ENCODE assay signal across 21 cellular contexts in genomic region chr5:180471866-180472265, GRCh38.
"Had no signal": no experiment of that assay in that cellular context is flagged by ENCODE, and none has a peak within 500 bp of the region (broad histone marks: within the 10 kb centered on the region; RNA-seq: fewer than 3 reads in every experiment).

No MANE protein-coding gene starts in this region.

- H3K36me3 Mint-ChIP-seq: activated naive CD4-positive, alpha-beta T cell treated with anti-CD3 and anti-CD28 coated beads, Interleukin-2, amount 50 U/mL, for 24 hours; natural killer cell; neural progenitor cell; stimulated activated memory B cell treated with anti-CD40 and anti-IgM and Interleukin-4, amounts not matched to agents 10 μg/mL and 1 μg/mL and 100 μg/mL, for 72 hours had no signal

- H3K27ac Mint-ChIP-seq: activated naive CD4-positive, alpha-beta T cell treated with anti-CD3 and anti-CD28 coated beads, Interleukin-2, amount 50 U/mL, for 24 hours; activated naive CD8-positive, alpha-beta T cell treated with anti-CD3 and anti-CD28 coated beads, Interleukin-2, amount 50 U/mL, for 24 hours; activated T-cell treated with anti-CD3 and anti-CD28 coated beads, Interleukin-2, amount 50 U/mL, for 24 hours; natural killer cell; neural progenitor cell; stimulated activated memory B cell treated with anti-CD40 and anti-IgM and Interleukin-4, amounts not matched to agents 10 μg/mL and 1 μg/mL and 100 μg/mL, for 72 hours; stimulated activated naive CD8-positive, alpha-beta T cell treated with anti-CD3 and anti-CD28 coated beads, Interleukin-15, amount 100 ng/mL, for 72 hours; T-helper 2 cell treated with Interferon-gamma antibody and Interleukin-4, amounts not matched to agents 5 μg/mL and 100 μg/mL, for 36 hours had no signal

- H3K4me1 Mint-ChIP-seq: activated naive CD4-positive, alpha-beta T cell treated with anti-CD3 and anti-CD28 coated beads, Interleukin-2, amount 50 U/mL, for 24 hours; activated naive CD8-positive, alpha-beta T cell treated with anti-CD3 and anti-CD28 coated beads, Interleukin-2, amount 50 U/mL, for 24 hours; natural killer cell; stimulated activated memory B cell treated with anti-CD40 and anti-IgM and Interleukin-4, amounts not matched to agents 10 μg/mL and 1 μg/mL and 100 μg/mL, for 72 hours; stimulated activated naive CD8-positive, alpha-beta T cell treated with anti-CD3 and anti-CD28 coated beads, Interleukin-15, amount 100 ng/mL, for 72 hours had no signal

- H3K27me3 Mint-ChIP-seq: activated naive CD4-positive, alpha-beta T cell treated with anti-CD3 and anti-CD28 coated beads, Interleukin-2, amount 50 U/mL, for 24 hours; stimulated activated naive CD8-positive, alpha-beta T cell treated with anti-CD3 and anti-CD28 coated beads, Interleukin-15, amount 100 ng/mL, for 72 hours had no signal

- H3K4me3 Mint-ChIP-seq: activated naive CD4-positive, alpha-beta T cell treated with anti-CD3 and anti-CD28 coated beads, Interleukin-2, amount 50 U/mL, for 24 hours; activated naive CD8-positive, alpha-beta T cell treated with anti-CD3 and anti-CD28 coated beads, Interleukin-2, amount 50 U/mL, for 24 hours; activated T-cell treated with anti-CD3 and anti-CD28 coated beads, Interleukin-2, amount 50 U/mL, for 24 hours; natural killer cell; neural progenitor cell; stimulated activated memory B cell treated with anti-CD40 and anti-IgM and Interleukin-4, amounts not matched to agents 10 μg/mL and 1 μg/mL and 100 μg/mL, for 72 hours; stimulated activated naive CD8-positive, alpha-beta T cell treated with anti-CD3 and anti-CD28 coated beads, Interleukin-15, amount 100 ng/mL, for 72 hours; T-helper 2 cell treated with Interferon-gamma antibody and Interleukin-4, amounts not matched to agents 5 μg/mL and 100 μg/mL, for 36 hours had no signal

- H3K9me3 Mint-ChIP-seq: activated naive CD4-positive, alpha-beta T cell treated with anti-CD3 and anti-CD28 coated beads, Interleukin-2, amount 50 U/mL, for 24 hours; activated naive CD8-positive, alpha-beta T cell treated with anti-CD3 and anti-CD28 coated beads, Interleukin-2, amount 50 U/mL, for 24 hours; activated T-cell treated with anti-CD3 and anti-CD28 coated beads, Interleukin-2, amount 50 U/mL, for 24 hours; natural killer cell; neural progenitor cell; stimulated activated naive CD8-positive, alpha-beta T cell treated with anti-CD3 and anti-CD28 coated beads, Interleukin-15, amount 100 ng/mL, for 72 hours; T-helper 2 cell treated with Interferon-gamma antibody and Interleukin-4, amounts not matched to agents 5 μg/mL and 100 μg/mL, for 36 hours had no signal

- ATAC-seq: activated CD4-positive, CD25-positive, alpha-beta regulatory T cell treated with anti-CD3 and anti-CD28 coated beads, Interleukin-2, amount 50 U/mL, for 24 hours; activated naive CD8-positive, alpha-beta T cell treated with anti-CD3 and anti-CD28 coated beads, Interleukin-2, amount 50 U/mL, for 24 hours; right lobe of liver; stimulated activated memory B cell treated with anti-CD40 and anti-IgM and Interleukin-4, amounts not matched to agents 10 μg/mL and 1 μg/mL and 100 μg/mL, for 72 hours; stimulated activated naive CD8-positive, alpha-beta T cell treated with anti-CD3 and anti-CD28 coated beads, Interleukin-15, amount 100 ng/mL, for 72 hours had no signal

- DNase-seq: activated CD4-positive, alpha-beta T cell treated with anti-CD3 and anti-CD28 coated beads for 48 hours; activated CD4-positive, alpha-beta T cell treated with anti-CD3 and anti-CD28 coated beads, Interleukin-2, amount 50 U/mL, for 48 hours; activated CD8-positive, alpha-beta memory T cell treated with anti-CD3 and anti-CD28 coated beads, Interleukin-2, amount 50 U/mL, for 4 hours; activated naive CD8-positive, alpha-beta T cell treated with anti-CD3 and anti-CD28 coated beads, Interleukin-2, amount 50 U/mL, for 24 hours; activated T-cell treated with anti-CD3 and anti-CD28 coated beads, Interleukin-2, amount 50 U/mL, for 24 hours; cortex of kidney; esophagus squamous epithelium; foreskin melanocyte; heart right ventricle; natural killer cell; stimulated activated CD4-positive, alpha-beta T cell treated with anti-CD3 and anti-CD28 coated beads, Interleukin-12 subunit alpha, Interleukin-12 subunit beta, amount 100 ng/mL, for 4 hours; stimulated activated CD4-positive, alpha-beta T cell treated with anti-CD3 and anti-CD28 coated beads, Interleukin-4, amount 100 ng/mL, for 1 hour; stimulated activated naive CD8-positive, alpha-beta T cell treated with anti-CD3 and anti-CD28 coated beads, Interleukin-15, amount 100 ng/mL, for 72 hours; T-helper 1 cell; thyroid gland had no signal
